ENCODE assay signal across 30 cellular contexts in the genomic region with DNA sequence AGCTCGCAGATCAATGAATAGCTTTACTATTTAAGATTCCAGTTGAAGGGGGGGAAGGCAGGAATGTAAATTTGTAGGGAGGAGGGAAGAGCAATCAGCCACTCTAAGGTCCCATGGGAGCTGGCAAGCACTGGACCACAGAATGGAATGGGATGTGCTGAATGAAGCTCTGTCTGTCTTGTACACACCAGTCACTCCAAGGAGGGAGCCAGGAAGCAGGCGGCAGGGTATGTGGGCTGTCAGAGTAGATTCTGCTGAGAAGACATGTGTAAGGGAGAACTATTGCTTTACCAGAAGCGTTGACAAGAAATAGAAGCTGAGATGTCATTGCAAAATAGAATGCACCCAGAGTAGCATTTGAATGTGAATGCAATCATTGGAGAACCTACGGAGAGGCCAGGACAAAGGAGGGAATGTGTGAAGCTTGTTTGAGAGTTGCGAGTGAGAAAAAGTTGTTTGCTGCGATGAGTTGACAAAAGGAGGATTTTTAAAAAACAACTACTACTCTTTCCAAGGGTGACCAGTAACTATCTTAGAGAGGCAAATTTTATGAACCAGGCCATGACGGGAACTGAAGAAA.
"Had no signal": no experiment of that assay in that cellular context is flagged by ENCODE, and none has a peak within 500 bp of the region (broad histone marks: within the 10 kb centered on the region; RNA-seq: fewer than 3 reads in every experiment).

No MANE protein-coding gene starts in this region.

- H3K4me1 Mint-ChIP-seq: immature natural killer cell; memory B cell; naive B cell; stimulated activated effector memory CD8-positive, alpha-beta T cell treated with anti-CD3 and anti-CD28 coated beads, Interleukin-12 subunit alpha, Interleukin-12 subunit beta, amount 100 ng/mL, for 72 hours had no signal

- H3K36me3 ChIP-seq: gastrocnemius medialis, heart left ventricle, sigmoid colon, stomach, thyroid gland had no signal

- H3K9me3 Mint-ChIP-seq: immature natural killer cell; memory B cell; mesothelial cell of epicardium; naive B cell; natural killer cell treated with Interleukin-12 subunit alpha and Interleukin-12 subunit beta and Interleukin-15 and Interleukin-18, amount 100 ng/mL, for 72 hours; stimulated activated effector memory CD8-positive, alpha-beta T cell treated with anti-CD3 and anti-CD28 coated beads, Interleukin-12 subunit alpha, Interleukin-12 subunit beta, amount 100 ng/mL, for 72 hours; type B pancreatic cell had no signal

- H3K4me3 Mint-ChIP-seq: immature natural killer cell; memory B cell; mesothelial cell of epicardium; naive B cell; natural killer cell treated with Interleukin-12 subunit alpha and Interleukin-12 subunit beta and Interleukin-15 and Interleukin-18, amount 100 ng/mL, for 72 hours; stimulated activated effector memory CD8-positive, alpha-beta T cell treated with anti-CD3 and anti-CD28 coated beads, Interleukin-12 subunit alpha, Interleukin-12 subunit beta, amount 100 ng/mL, for 72 hours; type B pancreatic cell had no signal

- H3K79me2 ChIP-seq: hepatocyte had no signal

- H3K9me3 ChIP-seq: gastrocnemius medialis, heart left ventricle, mucosa of descending colon, psoas muscle, sigmoid colon, stomach, thyroid gland had no signal

- H3K27me3 ChIP-seq: dorsolateral prefrontal cortex, gastrocnemius medialis, heart left ventricle, hepatocyte, sigmoid colon, stomach, thyroid gland had no signal

- H3K27me3 Mint-ChIP-seq: type B pancreatic cell had no signal

- ATAC-seq: esophagus mucosa; gastrocnemius medialis; heart left ventricle; left colon; left ventricle myocardium superior; mucosa of descending colon; natural killer cell treated with Interleukin-12 subunit alpha and Interleukin-12 subunit beta and Interleukin-15 and Interleukin-18, amount 100 ng/mL, for 72 hours; psoas muscle; right cardiac atrium; stimulated activated effector memory CD8-positive, alpha-beta T cell treated with anti-CD3 and anti-CD28 coated beads, Interleukin-12 subunit alpha, Interleukin-12 subunit beta, amount 100 ng/mL, for 72 hours had no signal

- H3K27ac ChIP-seq: dorsolateral prefrontal cortex, epithelial cell of prostate, gastrocnemius medialis, heart left ventricle, hepatocyte, psoas muscle, sigmoid colon, stomach, thyroid gland had no signal

- H3K36me3 Mint-ChIP-seq: immature natural killer cell; memory B cell; mesothelial cell of epicardium; naive B cell; natural killer cell treated with Interleukin-12 subunit alpha and Interleukin-12 subunit beta and Interleukin-15 and Interleukin-18, amount 100 ng/mL, for 72 hours; stimulated activated effector memory CD8-positive, alpha-beta T cell treated with anti-CD3 and anti-CD28 coated beads, Interleukin-12 subunit alpha, Interleukin-12 subunit beta, amount 100 ng/mL, for 72 hours; type B pancreatic cell had no signal

- H3K27ac Mint-ChIP-seq: immature natural killer cell; memory B cell; mesothelial cell of epicardium; natural killer cell treated with Interleukin-12 subunit alpha and Interleukin-12 subunit beta and Interleukin-15 and Interleukin-18, amount 100 ng/mL, for 72 hours; stimulated activated effector memory CD8-positive, alpha-beta T cell treated with anti-CD3 and anti-CD28 coated beads, Interleukin-12 subunit alpha, Interleukin-12 subunit beta, amount 100 ng/mL, for 72 hours; type B pancreatic cell had no signal

- H2AFZ ChIP-seq: hepatocyte had no signal

- H3K4me3 ChIP-seq: dorsolateral prefrontal cortex, gastrocnemius medialis, heart left ventricle, hepatocyte, lung, mucosa of descending colon, psoas muscle, sigmoid colon, stomach, thyroid gland had no signal

- DNase-seq: central memory CD4-positive, alpha-beta T cell; dorsolateral prefrontal cortex; effector CD4-positive, alpha-beta T cell; foreskin fibroblast; gastrocnemius medialis; heart left ventricle; immature natural killer cell; islet precursor cell; kidney glomerular epithelial cell; left colon; left ventricle myocardium superior; mucosa of descending colon; naive B cell; psoas muscle; right cardiac atrium; sigmoid colon; stimulated activated CD4-positive, alpha-beta T cell treated with anti-CD3 and anti-CD28 coated beads, Interleukin-2, amount 100 ng/mL, for 24 hours; stimulated activated CD4-positive, alpha-beta T cell treated with anti-CD3 and anti-CD28 coated beads, Interleukin-4, amount 100 ng/mL, for 24 hours; stimulated activated naive CD4-positive, alpha-beta T cell treated with Interleukin-2 at 50 U/mL for 16 hours; stomach; thyroid gland had no signal

- H3K4me1 ChIP-seq: gastrocnemius medialis, heart left ventricle, psoas muscle, sigmoid colon, thyroid gland had no signal

- H3K4me2 ChIP-seq: hepatocyte had no signal
